Comparison of ENCODE assay signal across 5 cellular contexts in the genomic region with DNA sequence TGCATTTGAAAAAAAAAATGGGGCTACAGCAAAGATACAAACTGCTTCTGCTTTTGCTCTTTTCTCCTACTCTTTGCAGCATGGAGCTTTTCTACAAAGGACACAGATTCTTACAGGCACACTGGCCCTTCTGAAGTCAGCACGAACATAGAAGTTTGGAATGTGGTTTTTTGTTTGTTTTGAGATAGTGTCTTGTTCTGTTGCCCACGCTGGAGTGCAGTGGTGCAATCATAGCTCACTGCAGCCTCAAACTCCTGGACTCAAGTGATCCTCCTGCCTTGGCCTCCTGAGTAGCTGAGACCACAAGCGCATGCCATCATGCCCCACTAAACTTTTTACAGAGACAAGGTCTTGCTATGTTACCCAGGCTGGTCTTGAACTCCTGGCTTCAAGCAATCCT. TPM values are rescaled to one million over a fixed set of nuclear protein-coding genes. Genes with fewer than 3 reads are reported as not detected.
"Had no signal": no experiment of that assay in that cellular context is flagged by ENCODE, and none has a peak within 500 bp of the region (broad histone marks: within the 10 kb centered on the region; RNA-seq: fewer than 3 reads in every experiment).

No MANE protein-coding gene starts in this region.

RNA-seq across cellular contexts. Expression of gene ANGPTL7, which starts 9.4 kb away (rescaled TPM):
- total RNA-seq: activated CD4-positive, alpha-beta T cell treated with anti-CD3 and anti-CD28 coated beads, Interleukin-2, amount 10 ng/mL, durations not matched to agents 7 days and 5 days; activated naive CD4-positive, alpha-beta T cell treated with anti-CD3 and anti-CD28 coated beads for 36 hours; activated T-helper 17 cell treated with anti-CD3 and anti-CD28 coated beads, Interleukin-2, amount 50 U/mL, for 72 hours; liver; T-helper 1 cell treated with Interleukin-12 subunit alpha and Interleukin-12 subunit beta and Interleukin-4 antibody, amounts not matched to agents 30 ng/mL and 1 ng/mL, for 36 hours had no signal
